ENCODE assay signal across 18 cellular contexts in genomic region chr16:74865922-74866598, GRCh38.
DNase-seq lines count a peak whose midpoint lies in the region; ATAC-seq and TF ChIP-seq lines count a peak whose summit lies in the region.
"Had no signal": no experiment of that assay in that cellular context is flagged by ENCODE, and none has a peak within 500 bp of the region (broad histone marks: within the 10 kb centered on the region; RNA-seq: fewer than 3 reads in every experiment).

No MANE protein-coding gene starts in this region.

- no peak for DNase-seq in activated naive CD4-positive, alpha-beta T cell treated with anti-CD3 and anti-CD28 coated beads, Interleukin-2, amount 10 ng/mL, durations not matched to agents 7 days and 5 days
- no peak for DNase-seq in activated naive CD4-positive, alpha-beta T cell treated with Interleukin-2 at 50 U/mL for 16 hours
- DNase-seq in iPS-NIHi11 (ENCODE audit: low spot score), result peak; percentile 65
- DNase-seq in MCF 10A (ENCODE audit: unreplicated experiment), result no peak
- DNase-seq in Ammon's horn (ENCODE audit: low spot score), result no peak
- DNase-seq in occipital lobe (lab: John Stamatoyannopoulos, UW), result no peak
- DNase-seq: activated gamma-delta T cell; effector CD8-positive, alpha-beta T cell; GOT3; KBM-7; left ventricle myocardium inferior; NCI-H1436; NCI-H446; sigmoid colon; stimulated activated CD4-positive, alpha-beta T cell treated with anti-CD3 and anti-CD28 coated beads, Interleukin-4, amount 100 ng/mL, for 1 hour; upper lobe of right lung had no signal

- CTCF ChIA-PET in activated naive CD4-positive, alpha-beta T cell treated with anti-CD3 and anti-CD28 coated beads, Interleukin-2, amount 10 ng/mL, durations not matched to agents 7 days and 5 days (lab: Charles Lee), result no interaction called here
- CTCF ChIA-PET in MCF 10A (lab: Yijun Ruan, JAX), result interaction anchor here (0.7 to 8.6 kb wide), 5 partner anchors 52 to 511 kb away, joined by 3 to 304 read pairs (median 7); no protein-coding TSS in a partner anchor

- H3K4me1 Mint-ChIP-seq in activated naive CD4-positive, alpha-beta T cell treated with anti-CD3 and anti-CD28 coated beads, Interleukin-2, amount 10 ng/mL, durations not matched to agents 7 days and 5 days, result peaks cover 36% of the 10 kb centered on the region
- peaks cover 24% of the 10 kb centered on the region for H3K4me1 Mint-ChIP-seq in brain
- peaks cover 11% of the 10 kb centered on the region for H3K4me1 Mint-ChIP-seq in MCF 10A (ENCODE audit: insufficient read depth, unreplicated experiment)

- H3K4me3 Mint-ChIP-seq in activated naive CD4-positive, alpha-beta T cell treated with anti-CD3 and anti-CD28 coated beads, Interleukin-2, amount 10 ng/mL, durations not matched to agents 7 days and 5 days, result no peak overlapping the region
- H3K4me3 Mint-ChIP-seq in brain (peak overlapping the region in 3 of 5 experiments; percentile 28 to 35 (median 29)), MCF 10A (ENCODE audit: unreplicated experiment) (no peak overlapping the region)

- POLR2A ChIA-PET in MCF 10A (lab: Yijun Ruan, JAX), result no interaction called here

- H3K27ac Mint-ChIP-seq in activated naive CD4-positive, alpha-beta T cell treated with anti-CD3 and anti-CD28 coated beads, Interleukin-2, amount 10 ng/mL, durations not matched to agents 7 days and 5 days, result peak overlapping the region; percentile 33
- H3K27ac Mint-ChIP-seq in brain (peak overlapping the region in 4 of 5 experiments; percentile 11 to 86 (median 59)), MCF 10A (ENCODE audit: low read depth, unreplicated experiment) (no peak overlapping the region)

- H3K27me3 Mint-ChIP-seq in activated naive CD4-positive, alpha-beta T cell treated with anti-CD3 and anti-CD28 coated beads, Interleukin-2, amount 10 ng/mL, durations not matched to agents 7 days and 5 days, result no peaks in the 10 kb centered on the region
- H3K27me3 Mint-ChIP-seq in brain, result no peaks in the 10 kb centered on the region
- H3K27me3 Mint-ChIP-seq in MCF 10A (ENCODE audit: insufficient read depth, unreplicated experiment), result no peaks in the 10 kb centered on the region

- TF ChIP-seq CTCF in brain (conservative IDR thresholded peaks at IDR 0.05) (no peak), MCF 10A (IDR thresholded peaks at IDR 0.05; ENCODE audit: unreplicated experiment) (no peak)

- BruUV-seq in MCF 10A (replicated peaks; lab: Mats Ljungman, UMichigan), result no TSS peak

- intact Hi-C loops in MCF 10A (cut with micrococcal nuclease), result loop anchor here (10.0 kb wide), 1 partner anchor 561 kb away; no protein-coding TSS in a partner anchor

- peaks cover 6% of the 10 kb centered on the region for H3K36me3 Mint-ChIP-seq in activated naive CD4-positive, alpha-beta T cell treated with anti-CD3 and anti-CD28 coated beads, Interleukin-2, amount 10 ng/mL, durations not matched to agents 7 days and 5 days
- peaks cover 5% of the 10 kb centered on the region for H3K36me3 Mint-ChIP-seq in brain
- H3K36me3 Mint-ChIP-seq in MCF 10A (ENCODE audit: insufficient read depth, unreplicated experiment), result no peaks in the 10 kb centered on the region

- no peak for ATAC-seq in HG03039 (IDR thresholded peaks at IDR 0.05; ENCODE audit: unreplicated experiment)
- ATAC-seq: upper lobe of right lung had no signal

- H3K9me3 Mint-ChIP-seq in activated naive CD4-positive, alpha-beta T cell treated with anti-CD3 and anti-CD28 coated beads, Interleukin-2, amount 10 ng/mL, durations not matched to agents 7 days and 5 days, result no peaks in the 10 kb centered on the region
- no peaks in the 10 kb centered on the region for H3K9me3 Mint-ChIP-seq in brain
- H3K9me3 Mint-ChIP-seq in MCF 10A (ENCODE audit: unreplicated experiment), result no peaks in the 10 kb centered on the region

Comparison
In these comparisons a context has a peak if more than half of its experiments do, and no peak if none do; other contexts are left out.
1. H3K4me3 Mint-ChIP-seq: peak in brain (3 of 5); none in activated naive CD4-positive, alpha-beta T cell treated with anti-CD3 and anti-CD28 coated beads, Interleukin-2, amount 10 ng/mL, durations not matched to agents 7 days and 5 days (single experiment) and MCF 10A (single experiment).